ENCODE assay signal across 10 cellular contexts in genomic region chr12:72197790-72198189, GRCh38.
"Had no signal": no experiment of that assay in that cellular context is flagged by ENCODE, and none has a peak within 500 bp of the region (broad histone marks: within the 10 kb centered on the region; RNA-seq: fewer than 3 reads in every experiment).

No MANE protein-coding gene starts in this region.

- H3K4me3 ChIP-seq: ascending aorta, sigmoid colon had no signal

- H3K4me1 ChIP-seq: ascending aorta, sigmoid colon had no signal

- H3K9me3 ChIP-seq: ascending aorta had no signal

- ATAC-seq: activated CD4-positive, CD25-positive, alpha-beta regulatory T cell treated with anti-CD3 and anti-CD28 coated beads, Interleukin-2, amount 50 U/mL, for 24 hours; activated naive CD8-positive, alpha-beta T cell treated with anti-CD3 and anti-CD28 coated beads, Interleukin-2, amount 50 U/mL, for 24 hours had no signal

- DNase-seq: activated CD4-positive, alpha-beta T cell treated with anti-CD3 and anti-CD28 coated beads, Interleukin-2, amount 50 U/mL, for 4 hours; activated naive CD8-positive, alpha-beta T cell treated with anti-CD3 and anti-CD28 coated beads, Interleukin-2, amount 50 U/mL, for 24 hours; activated T-cell treated with anti-CD3 and anti-CD28 coated beads, Interleukin-2, amount 50 U/mL, for 48 hours; endodermal cell; erythroblast; sigmoid colon; stimulated activated CD4-positive, alpha-beta T cell treated with anti-CD3 and anti-CD28 coated beads, Interleukin-2, amount 100 ng/mL, for 24 hours; stimulated activated naive CD4-positive, alpha-beta T cell had no signal

- H3K27ac ChIP-seq: ascending aorta, sigmoid colon had no signal

- H3K36me3 ChIP-seq: ascending aorta, sigmoid colon had no signal

- H3K27me3 ChIP-seq: ascending aorta, sigmoid colon had no signal
